In genomic region chr14:34593740-34594375, GRCh38 we compare ENCODE assay signal across 25 cellular contexts. TPM values are rescaled to one million over a fixed set of nuclear protein-coding genes. Genes with fewer than 3 reads are reported as not detected.
DNase-seq lines count a peak whose midpoint lies in the region; ATAC-seq and TF ChIP-seq lines count a peak whose summit lies in the region.
"Had no signal": no experiment of that assay in that cellular context is flagged by ENCODE, and none has a peak within 500 bp of the region (broad histone marks: within the 10 kb centered on the region; RNA-seq: fewer than 3 reads in every experiment).

No MANE protein-coding gene starts in this region.

- peak; percentile 83 for DNase-seq in IMR-90
- DNase-seq in fibroblast of gingiva (ENCODE audit: low read depth): peak; percentile 16
- no peak for DNase-seq in osteocyte (ENCODE audit: extremely low spot score, unreplicated experiment)
- no peak for DNase-seq in DMS153 (lab: John Stamatoyannopoulos, UW)
- DNase-seq in activated naive CD4-positive, alpha-beta T cell treated with anti-CD3 and anti-CD28 coated beads, Interleukin-2, amount 10 ng/mL, durations not matched to agents 7 days and 5 days: no peak
- no peak for DNase-seq in transverse colon
- no peak for DNase-seq in smooth muscle cell (lab: John Stamatoyannopoulos, UW; ENCODE audit: unreplicated experiment)
- DNase-seq: activated CD4-positive, alpha-beta T cell treated with anti-CD3 and anti-CD28 coated beads for 36 hours; CD8-positive, alpha-beta T cell; DMS79 treated with DMSO at 0.1 percent for 48 hours; GOT3; kidney glomerular epithelial cell; MV-4-11; natural killer cell; NCI-H1930; NCI-H446 treated with DMSO at 0.1 percent for 48 hours; NK-92 treated with Interleukin-12 subunit alpha and Interleukin-12 subunit beta, amount 100 ng/mL, for 24 hours had no signal

- H3K4ac ChIP-seq in IMR-90 (ENCODE audit: low read depth, low read length): no peak overlapping the region

- peaks cover 28% of the 10 kb centered on the region for H3K79me2 ChIP-seq in ACC112 (ENCODE audit: control insufficient read depth, insufficient read depth, low read length, unreplicated experiment)
- no peaks in the 10 kb centered on the region for H3K79me2 ChIP-seq in smooth muscle cell (ENCODE audit: low read depth)
- H3K79me2 ChIP-seq: hepatocyte had no signal

- H3K79me1 ChIP-seq in IMR-90 (ENCODE audit: low read depth in 1 of 2, low read length in 2 of 2): peaks cover 24 to 40% of the 10 kb centered on the region in 2 experiments

- H4K8ac ChIP-seq in IMR-90 (ENCODE audit: low read depth in 2 of 2, low read length in 2 of 2): peak overlapping the region in 1 of 2 experiments; percentile 50; a peak in 1 of 4 replicates

- in situ Hi-C loops in IMR-90 (cut with MboI; ENCODE audit: low sequenced_read_pairs): no loop called here
- in situ Hi-C loops in transverse colon (cut with MboI; ENCODE audit: low pct_ligation_motif_present in 1 of 4, low pct_unique_long_range_greater_than_20kb in 1 of 4, low sequenced_read_pairs in 3 of 4): no loop called here

- no peak overlapping the region for H2AFZ ChIP-seq in ACC112 (ENCODE audit: low read length, unreplicated experiment)
- no peak overlapping the region for H2AFZ ChIP-seq in IMR-90 (replicated peaks; ENCODE audit: low read length, poor library complexity)
- no peak overlapping the region for H2AFZ ChIP-seq in smooth muscle cell (ENCODE audit: low read depth)
- H2AFZ ChIP-seq: hepatocyte had no signal

- intact Hi-C loops in IMR-90 (cut with micrococcal nuclease) (loop anchor here (10.0 kb wide), 1 partner anchor 421 kb away; no protein-coding TSS in a partner anchor), transverse colon (cut with DNase I; ENCODE audit: low total_unique reads) (no loop called here)

- no peak for TF ChIP-seq RAD21 in IMR-90 (IDR thresholded peaks at IDR 0.05; ENCODE audit: low read length)

- no peaks in the 10 kb centered on the region for H3K9me3 Mint-ChIP-seq in osteocyte (ENCODE audit: unreplicated experiment)
- H3K9me3 Mint-ChIP-seq in activated naive CD4-positive, alpha-beta T cell treated with anti-CD3 and anti-CD28 coated beads, Interleukin-2, amount 10 ng/mL, durations not matched to agents 7 days and 5 days: no peaks in the 10 kb centered on the region
- H3K9me3 Mint-ChIP-seq: CD8-positive, alpha-beta T cell; memory B cell; natural killer cell had no signal

- peak overlapping the region; percentile 31 for H3K27ac Mint-ChIP-seq in osteocyte (ENCODE audit: unreplicated experiment)
- no peak overlapping the region for H3K27ac Mint-ChIP-seq in activated naive CD4-positive, alpha-beta T cell treated with anti-CD3 and anti-CD28 coated beads, Interleukin-2, amount 10 ng/mL, durations not matched to agents 7 days and 5 days
- H3K27ac Mint-ChIP-seq: activated CD4-positive, alpha-beta T cell treated with anti-CD3 and anti-CD28 coated beads for 36 hours; CD8-positive, alpha-beta T cell; memory B cell; natural killer cell had no signal

- POLR2A ChIA-PET in IMR-90 (lab: Charles Lee; ENCODE audit: unreplicated experiment): interaction anchor here (0.7 kb wide), 1 partner anchor 8 kb away, joined by 10 read pairs; no protein-coding TSS in a partner anchor

- H2BK120ac ChIP-seq in IMR-90 (ENCODE audit: low read depth, low read length): peak overlapping the region; percentile 32; the same call in 1 of the 2 replicates

- no peaks in the 10 kb centered on the region for H3K9me3 ChIP-seq in IMR-90 (ENCODE audit: control insufficient read depth, insufficient read depth, low read length)
- H3K9me3 ChIP-seq in transverse colon: no peaks in the 10 kb centered on the region
- no peaks in the 10 kb centered on the region for H3K9me3 ChIP-seq in smooth muscle cell (replicated peaks; ENCODE audit: low read depth)
- H3K9me3 ChIP-seq: A549, breast epithelium, prostate gland had no signal

- no peak overlapping the region for H4K91ac ChIP-seq in IMR-90 (ENCODE audit: insufficient read depth, low read depth, low read length)

- peaks cover 12% of the 10 kb centered on the region for H3K4me1 ChIP-seq in ACC112 (ENCODE audit: control insufficient read depth, insufficient read depth, low read length, unreplicated experiment)
- no peaks in the 10 kb centered on the region for H3K4me1 ChIP-seq in IMR-90 (ENCODE audit: control insufficient read depth, insufficient read depth, low read length)
- no peaks in the 10 kb centered on the region for H3K4me1 ChIP-seq in transverse colon
- H3K4me1 ChIP-seq in smooth muscle cell (ENCODE audit: low read depth): no peaks in the 10 kb centered on the region
- H3K4me1 ChIP-seq: breast epithelium, prostate gland had no signal

- peak overlapping the region; percentile 68; the same call in 1 of the 2 replicates for H4K5ac ChIP-seq in IMR-90 (ENCODE audit: low read depth, low read length)

- H2BK15ac ChIP-seq in IMR-90 (ENCODE audit: low read depth, low read length): no peak overlapping the region

- H3K4me3 ChIP-seq in ACC112 (ENCODE audit: low read depth, low read length): no peak overlapping the region
- no peak overlapping the region for H3K4me3 ChIP-seq in IMR-90 (ENCODE audit: insufficient read depth, low read depth, low read length)
- H3K4me3 ChIP-seq in transverse colon: no peak overlapping the region
- H3K4me3 ChIP-seq in smooth muscle cell: no peak overlapping the region
- H3K4me3 ChIP-seq: A549, breast epithelium, dorsolateral prefrontal cortex, hepatocyte, prostate gland had no signal

- H2AK9ac ChIP-seq in IMR-90 (replicated peaks; ENCODE audit: low read depth, low read length, poor library complexity): no peak overlapping the region

- TF ChIP-seq EP300 in transverse colon (IDR thresholded peaks at IDR 0.05; ENCODE audit: low read depth): no peak

- H2BK20ac ChIP-seq in IMR-90 (ENCODE audit: low read depth, low read length): no peak overlapping the region

- peak overlapping the region; percentile 85 for H3K27ac ChIP-seq in ACC112 (ENCODE audit: low read depth, low read length)
- peak overlapping the region; percentile 87; the same call in 1 of the 2 replicates for H3K27ac ChIP-seq in IMR-90 (ENCODE audit: insufficient read depth, low read length)
- H3K27ac ChIP-seq in transverse colon: no peak overlapping the region
- H3K27ac ChIP-seq in smooth muscle cell (ENCODE audit: low read depth): no peak overlapping the region
- H3K27ac ChIP-seq: breast epithelium, hepatocyte, prostate gland had no signal

- no peaks in the 10 kb centered on the region for H3F3A ChIP-seq in smooth muscle cell (ENCODE audit: low read depth)

- peak overlapping the region; percentile 77 for H2BK5ac ChIP-seq in IMR-90 (ENCODE audit: low read depth, low read length, poor library complexity, severe bottlenecking)

- no peak overlapping the region for H3K9ac ChIP-seq in IMR-90 (ENCODE audit: low read depth, low read length)
- no peak overlapping the region for H3K9ac ChIP-seq in smooth muscle cell (ENCODE audit: low read depth)

- no peak overlapping the region for H3K4me2 ChIP-seq in IMR-90 (ENCODE audit: low read depth, low read length)
- no peak overlapping the region for H3K4me2 ChIP-seq in smooth muscle cell
- H3K4me2 ChIP-seq: A549, hepatocyte had no signal

- H3K56ac ChIP-seq in IMR-90 (ENCODE audit: extremely low read depth, insufficient read depth, low read length): no peak overlapping the region

- H3K36me3 ChIP-seq in ACC112 (ENCODE audit: insufficient read depth, low read length) (peaks cover 54% of the 10 kb centered on the region), IMR-90 (ENCODE audit: control insufficient read depth, insufficient read depth, low read length) (peaks cover 59% of the 10 kb centered on the region), transverse colon (peaks cover 0 to 92% (median 40%) of the 10 kb centered on the region in 4 donors), smooth muscle cell (ENCODE audit: low read depth) (peaks cover 21% of the 10 kb centered on the region)
- H3K36me3 ChIP-seq: breast epithelium had no signal

- TF ChIP-seq CTCF in IMR-90 (conservative IDR thresholded peaks at IDR 0.05; ENCODE audit: low read depth, low read length): no peak
- no peak for TF ChIP-seq CTCF in osteocyte (IDR thresholded peaks at IDR 0.05)
- TF ChIP-seq CTCF in transverse colon (IDR thresholded peaks at IDR 0.05): no peak
- no peak for TF ChIP-seq CTCF in smooth muscle cell (IDR thresholded peaks at IDR 0.05; ENCODE audit: borderline replicate concordance, insufficient read depth, poor library complexity, severe bottlenecking)

- H3K4me3 Mint-ChIP-seq in osteocyte (ENCODE audit: unreplicated experiment): no peak overlapping the region
- no peak overlapping the region for H3K4me3 Mint-ChIP-seq in activated naive CD4-positive, alpha-beta T cell treated with anti-CD3 and anti-CD28 coated beads, Interleukin-2, amount 10 ng/mL, durations not matched to agents 7 days and 5 days
- H3K4me3 Mint-ChIP-seq: activated CD4-positive, alpha-beta T cell treated with anti-CD3 and anti-CD28 coated beads for 36 hours; CD8-positive, alpha-beta T cell; memory B cell; natural killer cell had no signal

- H3K27me3 Mint-ChIP-seq in osteocyte (ENCODE audit: unreplicated experiment): no peaks in the 10 kb centered on the region
- no peaks in the 10 kb centered on the region for H3K27me3 Mint-ChIP-seq in activated naive CD4-positive, alpha-beta T cell treated with anti-CD3 and anti-CD28 coated beads, Interleukin-2, amount 10 ng/mL, durations not matched to agents 7 days and 5 days
- H3K27me3 Mint-ChIP-seq: activated CD4-positive, alpha-beta T cell treated with anti-CD3 and anti-CD28 coated beads for 36 hours; memory B cell had no signal

- H2AK5ac ChIP-seq in IMR-90 (ENCODE audit: low read depth, low read length): no peak overlapping the region

- H3K27me3 ChIP-seq in ACC112 (ENCODE audit: insufficient read depth, low read length) (no peaks in the 10 kb centered on the region), IMR-90 (ENCODE audit: control insufficient read depth, insufficient read depth, low read length) (no peaks in the 10 kb centered on the region), transverse colon (no peaks in the 10 kb centered on the region), smooth muscle cell (ENCODE audit: low read depth) (no peaks in the 10 kb centered on the region)
- H3K27me3 ChIP-seq: breast epithelium, dorsolateral prefrontal cortex, hepatocyte had no signal

- H3K9me1 ChIP-seq in IMR-90 (ENCODE audit: insufficient read depth, low read length): peaks cover 9% of the 10 kb centered on the region

- dilution Hi-C loops in IMR-90 (cut with HindIII; ENCODE audit: low sequenced_read_pairs, unreplicated experiment): no loop called here

- H3K36me3 Mint-ChIP-seq in osteocyte (ENCODE audit: unreplicated experiment): peaks cover 51% of the 10 kb centered on the region
- peaks cover 50% of the 10 kb centered on the region for H3K36me3 Mint-ChIP-seq in activated naive CD4-positive, alpha-beta T cell treated with anti-CD3 and anti-CD28 coated beads, Interleukin-2, amount 10 ng/mL, durations not matched to agents 7 days and 5 days

- ATAC-seq in IMR-90 (ENCODE audit: low read depth): peak; percentile 82
- ATAC-seq: A549; activated CD4-positive, alpha-beta T cell treated with anti-CD3 and anti-CD28 coated beads for 36 hours; CD8-positive, alpha-beta T cell; natural killer cell; SK-N-SH treated with all-trans-retinoic acid at 6 μM for 48 hours had no signal

- CTCF ChIA-PET in IMR-90 (lab: Yijun Ruan, JAX): no interaction called here
- CTCF ChIA-PET in activated naive CD4-positive, alpha-beta T cell treated with anti-CD3 and anti-CD28 coated beads, Interleukin-2, amount 10 ng/mL, durations not matched to agents 7 days and 5 days (lab: Charles Lee): no interaction called here

- H3K14ac ChIP-seq in IMR-90 (replicated peaks; ENCODE audit: low read depth, low read length): no peak overlapping the region

- peaks cover 5% of the 10 kb centered on the region for H3K4me1 Mint-ChIP-seq in osteocyte (ENCODE audit: unreplicated experiment)
- no peaks in the 10 kb centered on the region for H3K4me1 Mint-ChIP-seq in activated naive CD4-positive, alpha-beta T cell treated with anti-CD3 and anti-CD28 coated beads, Interleukin-2, amount 10 ng/mL, durations not matched to agents 7 days and 5 days
- H3K4me1 Mint-ChIP-seq: natural killer cell had no signal

- H3K23ac ChIP-seq in IMR-90 (ENCODE audit: low read depth, low read length): no peak overlapping the region

- 100% methylated on average over 8 of the region's 11 CpGs; no CpG with 5 or more reads in 1 of the 2 experiments for WGBS in IMR-90 (ENCODE audit: extremely low coverage in 2 of 2, insufficient read length in 1 of 2), 2 experiments
- WGBS in transverse colon (ENCODE audit: low coverage in 1 of 2), 2 donors: 96 to 100% methylated on average over 7 to 11 of the region's 11 CpGs
- 97% methylated on average over 11 of the region's 11 CpGs for whole genome bisulfite sequencing in smooth muscle cell (ENCODE audit: low lambda C conversion rate)

- TF ChIP-seq POLR2A in IMR-90 (IDR thresholded peaks at IDR 0.05; ENCODE audit: low read depth, low read length) (no peak), transverse colon (IDR thresholded peaks at IDR 0.05) (no peak)

- no TSS peak for BruUV-seq in IMR-90 (replicated peaks; lab: Mats Ljungman, UMichigan)

- peak overlapping the region; percentile 75 for H3K18ac ChIP-seq in IMR-90 (ENCODE audit: low read depth, low read length)

- H4K20me1 ChIP-seq in IMR-90 (ENCODE audit: insufficient read depth, low read length) (peaks cover 4% of the 10 kb centered on the region; the same call in 1 of the 2 replicates), smooth muscle cell (ENCODE audit: low read depth) (no peaks in the 10 kb centered on the region)

RNA-seq across cellular contexts. Expression of gene SNX6, which starts 36.1 kb away (rescaled TPM):
- total RNA-seq in IMR-90 (2012; rRNA removed): 116 and 166 TPM in 2 replicates
- polyA plus RNA-seq in IMR-90 (2012; rRNA removed): 67.8 and 127 TPM in 2 replicates
- 21.2 and 26.8 TPM in 2 replicates for polyA plus RNA-seq in IMR-90 (2012; cell fraction: cytosol; rRNA removed)
- 12.0 and 87.6 TPM in 2 replicates for polyA plus RNA-seq in IMR-90 (2012; cell fraction: nucleus; rRNA removed; ENCODE audit: low replicate concordance)
- 80.0 and 92.0 TPM in 2 replicates for total RNA-seq in osteocyte
- total RNA-seq in transverse colon: 100 to 1,000 TPM in 3 of 4 donors, 10 to 100 TPM in 1; 45.6 to 157 (median 118) TPM
- 192 and 210 TPM in 2 replicates for total RNA-seq in smooth muscle cell
- polyA plus RNA-seq in smooth muscle cell: 55.7 and 61.1 TPM in 2 replicates

RNA-seq across cellular contexts. Expression of gene EAPP, which starts 54.4 kb away (rescaled TPM):
- 32.3 and 53.6 TPM in 2 replicates for total RNA-seq in IMR-90 (2012; rRNA removed)
- 23.6 and 29.9 TPM in 2 replicates for polyA plus RNA-seq in IMR-90 (2012; rRNA removed)
- polyA plus RNA-seq in IMR-90 (2012; cell fraction: cytosol; rRNA removed): 4.7 and 5.3 TPM in 2 replicates
- 2.0 and 11.7 TPM in 2 replicates for polyA plus RNA-seq in IMR-90 (2012; cell fraction: nucleus; rRNA removed; ENCODE audit: low replicate concordance)
- total RNA-seq in osteocyte: 38.3 and 42.0 TPM in 2 replicates
- total RNA-seq in transverse colon: 10 to 100 TPM; 16.1 to 83.6 (median 38.8) TPM
- total RNA-seq in smooth muscle cell: 45.6 and 50.3 TPM in 2 replicates
- polyA plus RNA-seq in smooth muscle cell: 42.3 and 43.1 TPM in 2 replicates

Comparison
In these comparisons a context has a peak if more than half of its experiments do, and no peak if none do; other contexts are left out.
1. H3K27ac ChIP-seq: peak in ACC112 (single experiment) and IMR-90 (single experiment); none in transverse colon (0 of 4) and smooth muscle cell (single experiment).
2. DNase-seq: peak in IMR-90 (single experiment) and fibroblast of gingiva (single experiment); none in osteocyte (single experiment), DMS153 (single experiment), activated naive CD4-positive, alpha-beta T cell treated with anti-CD3 and anti-CD28 coated beads, Interleukin-2, amount 10 ng/mL, durations not matched to agents 7 days and 5 days (single experiment), transverse colon (single experiment) and smooth muscle cell (single experiment).